11 cellular contexts compared by ENCODE assay signal in genomic region chr13:63463782-63464610, GRCh38.
A peak's percentile ranks its signal among the peaks of the same experiment; 100 is the strongest.
DNase-seq lines count a peak whose midpoint lies in the region; ATAC-seq lines count a peak whose summit lies in the region.
"Had no signal": no experiment of that assay in that cellular context is flagged by ENCODE, and none has a peak within 500 bp of the region (broad histone marks: within the 10 kb centered on the region; RNA-seq: fewer than 3 reads in every experiment).

No MANE protein-coding gene starts in this region.

- H3K36me3 ChIP-seq in mesenchymal stem cell (ENCODE audit: control insufficient read depth in 1 of 2, insufficient read depth in 2 of 2, low read depth in 1 of 2, low read length in 2 of 2) (no peaks in the 10 kb centered on the region), trophoblast cell (ENCODE audit: control insufficient read depth in 1 of 2, insufficient read depth in 2 of 2, low read length in 2 of 2) (no peaks in the 10 kb centered on the region)
- H3K36me3 ChIP-seq: SJCRH30 had no signal

- H3K4me3 ChIP-seq in mesenchymal stem cell (ENCODE audit: insufficient read depth in 1 of 2, low read depth in 1 of 2, low read length in 2 of 2) (no peak overlapping the region), trophoblast cell (ENCODE audit: low read depth, low read length) (no peak overlapping the region)
- H3K4me3 ChIP-seq: SJCRH30 had no signal

- WGBS in mesenchymal stem cell, result 93% methylated on average over 1 of the region's 1 CpG
- no CpG with 5 or more reads among the region's 1 CpG for WGBS in trophoblast cell (ENCODE audit: extremely low coverage, insufficient coverage, insufficient read length)

- H2AFZ ChIP-seq in mesenchymal stem cell (ENCODE audit: low read depth, low read length) (peak overlapping the region; percentile 23), trophoblast cell (ENCODE audit: insufficient read depth, low read length, poor library complexity) (no peak overlapping the region)

- no peak overlapping the region for H2BK15ac ChIP-seq in mesenchymal stem cell (ENCODE audit: low read depth, poor library complexity, severe bottlenecking)

- H3K79me1 ChIP-seq in mesenchymal stem cell (replicated peaks; ENCODE audit: low read length, poor library complexity, severe bottlenecking) (no peaks in the 10 kb centered on the region), trophoblast cell (ENCODE audit: low read length) (no peaks in the 10 kb centered on the region)

- H2AK5ac ChIP-seq in mesenchymal stem cell (ENCODE audit: low read length, severe bottlenecking) (no peak overlapping the region), trophoblast cell (ENCODE audit: low read length) (no peak overlapping the region)

- H3K4ac ChIP-seq in mesenchymal stem cell (ENCODE audit: low read depth in 1 of 2, low read length in 2 of 2) (no peak overlapping the region), trophoblast cell (ENCODE audit: low read depth, low read length) (no peak overlapping the region)

- no peaks in the 10 kb centered on the region for H3K4me1 ChIP-seq in mesenchymal stem cell (ENCODE audit: control insufficient read depth, insufficient read depth, low read depth, low read length)
- no peaks in the 10 kb centered on the region for H3K4me1 ChIP-seq in trophoblast cell (ENCODE audit: control insufficient read depth in 1 of 2, insufficient read depth in 2 of 2, low read length in 2 of 2)
- H3K4me1 ChIP-seq: SJCRH30 had no signal

- DNase-seq in mesenchymal stem cell (no peak), trophoblast cell (no peak), NCI-H774 (lab: John Stamatoyannopoulos, UW) (no peak)
- DNase-seq in activated CD4-positive, alpha-beta T cell treated with anti-CD3 and anti-CD28 coated beads for 48 hours, result no peak
- DNase-seq: SJCRH30; stimulated activated CD4-positive, alpha-beta T cell treated with anti-CD3 and anti-CD28 coated beads, Interleukin-1b, Interleukin-23, amount 100 ng/mL, for 48 hours; stimulated activated naive CD4-positive, alpha-beta T cell treated with Interleukin-2 at 50 U/mL for 16 hours had no signal

- H4K12ac ChIP-seq in trophoblast cell (ENCODE audit: low read depth, low read length), result no peak overlapping the region

- no peak overlapping the region for H2BK120ac ChIP-seq in mesenchymal stem cell (ENCODE audit: low read depth, low read length)
- H2BK120ac ChIP-seq in trophoblast cell (ENCODE audit: insufficient read depth, low read length, poor library complexity), result no peak overlapping the region

- no peak overlapping the region for H4K8ac ChIP-seq in mesenchymal stem cell (ENCODE audit: low read length)
- no peak overlapping the region for H4K8ac ChIP-seq in trophoblast cell (ENCODE audit: low read depth, low read length)

- H3K4me2 ChIP-seq in mesenchymal stem cell (ENCODE audit: low read length, poor library complexity, severe bottlenecking) (no peak overlapping the region), trophoblast cell (ENCODE audit: low read length) (no peak overlapping the region)

- H3K18ac ChIP-seq in mesenchymal stem cell (ENCODE audit: low read depth in 1 of 2, low read length in 2 of 2), result no peak overlapping the region
- no peak overlapping the region for H3K18ac ChIP-seq in trophoblast cell (ENCODE audit: low read length)

- peak; percentile 94 for ATAC-seq in GM19035 (IDR thresholded peaks at IDR 0.05; ENCODE audit: unreplicated experiment)
- ATAC-seq in HG02678 (IDR thresholded peaks at IDR 0.05; ENCODE audit: unreplicated experiment), result peak; percentile 84
- peak; percentile 87 for ATAC-seq in HG03457 (IDR thresholded peaks at IDR 0.05; ENCODE audit: unreplicated experiment)
- ATAC-seq: activated CD4-positive, CD25-positive, alpha-beta regulatory T cell treated with anti-CD3 and anti-CD28 coated beads, Interleukin-2, amount 50 U/mL, for 24 hours had no signal

- peak overlapping the region in 1 of 2 experiments; percentile 47 for H2BK12ac ChIP-seq in mesenchymal stem cell (ENCODE audit: low read length in 2 of 2)
- no peak overlapping the region for H2BK12ac ChIP-seq in trophoblast cell (ENCODE audit: low read length)

- no peak overlapping the region for H4K91ac ChIP-seq in mesenchymal stem cell (ENCODE audit: low read length)
- H4K91ac ChIP-seq in trophoblast cell (ENCODE audit: low read depth, low read length), result no peak overlapping the region

- no peak overlapping the region for H3K14ac ChIP-seq in mesenchymal stem cell (ENCODE audit: low read length in 2 of 2)
- H3K14ac ChIP-seq in trophoblast cell (ENCODE audit: low read length), result no peak overlapping the region

- no peaks in the 10 kb centered on the region for H3K79me2 ChIP-seq in trophoblast cell (ENCODE audit: control insufficient read depth, insufficient read depth, low read length, poor library complexity)

- no peak overlapping the region for H3K27ac ChIP-seq in mesenchymal stem cell (ENCODE audit: low read length, poor library complexity, severe bottlenecking)
- H3K27ac ChIP-seq in trophoblast cell (ENCODE audit: low read depth, low read length), result no peak overlapping the region
- H3K27ac ChIP-seq: SJCRH30 had no signal

- H3K9me3 ChIP-seq in mesenchymal stem cell (ENCODE audit: control insufficient read depth, low read length), result peaks cover 14% of the 10 kb centered on the region
- no peaks in the 10 kb centered on the region for H3K9me3 ChIP-seq in trophoblast cell (ENCODE audit: insufficient read depth, low read depth, low read length)
- H3K9me3 ChIP-seq: SJCRH30 had no signal

- H3K23ac ChIP-seq in mesenchymal stem cell (ENCODE audit: low read length in 2 of 2), result no peak overlapping the region
- no peak overlapping the region for H3K23ac ChIP-seq in trophoblast cell (ENCODE audit: low read length)

- H2BK5ac ChIP-seq in mesenchymal stem cell (ENCODE audit: low read depth, low read length, poor library complexity, severe bottlenecking) (no peak overlapping the region), trophoblast cell (ENCODE audit: low read depth, low read length, poor library complexity) (no peak overlapping the region)

- H3K9ac ChIP-seq in mesenchymal stem cell (ENCODE audit: low read length), result no peak overlapping the region
- H3K9ac ChIP-seq in trophoblast cell (ENCODE audit: low read length), result no peak overlapping the region

- H3K27me3 ChIP-seq in mesenchymal stem cell (ENCODE audit: control insufficient read depth in 1 of 2, insufficient read depth in 1 of 2, low read length in 2 of 2) (no peaks in the 10 kb centered on the region), trophoblast cell (ENCODE audit: insufficient read depth, low read length) (no peaks in the 10 kb centered on the region)
- H3K27me3 ChIP-seq: SJCRH30 had no signal
